9 cellular contexts compared by ENCODE assay signal in the genomic region with DNA sequence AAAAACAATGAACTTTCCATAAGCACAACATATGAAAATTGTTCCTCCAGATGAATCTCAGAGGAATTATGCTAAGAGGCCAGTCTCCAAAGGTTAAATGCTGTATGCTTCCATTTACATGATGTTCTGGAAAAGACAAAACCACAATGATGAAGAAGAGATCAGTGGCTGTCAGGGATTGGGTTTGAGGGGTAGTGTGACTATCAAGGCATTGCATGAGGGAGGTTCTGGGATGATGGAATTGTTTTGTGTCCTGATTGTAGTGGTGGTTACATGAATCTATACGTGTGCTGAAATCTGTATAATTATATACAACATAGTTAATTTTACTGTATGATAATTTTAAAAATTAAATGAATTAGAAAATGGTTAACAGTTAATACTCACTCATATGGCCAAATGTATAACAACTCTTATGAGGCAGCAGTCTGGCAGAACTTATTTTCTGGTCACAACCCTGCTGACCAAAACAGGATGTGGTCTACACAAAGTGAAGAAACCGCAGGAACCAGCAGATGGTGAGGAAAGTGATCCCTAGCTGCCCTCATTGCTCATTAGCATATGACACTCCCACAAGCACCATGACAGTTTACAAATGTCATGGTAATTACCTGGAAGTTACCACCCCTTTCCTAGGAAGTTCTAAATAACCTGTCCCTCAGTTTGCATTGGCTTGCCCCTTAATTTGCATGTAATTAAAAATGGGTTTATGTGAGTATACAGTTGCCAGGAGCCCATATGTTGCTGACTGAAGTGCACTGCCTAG. TPM values are rescaled to one million over a fixed set of nuclear protein-coding genes. Genes with fewer than 3 reads are reported as not detected.
A peak's percentile ranks its signal among the peaks of the same experiment; 100 is the strongest.
DNase-seq lines count a peak whose midpoint lies in the region; ATAC-seq and TF ChIP-seq lines count a peak whose summit lies in the region.
"Had no signal": no experiment of that assay in that cellular context is flagged by ENCODE, and none has a peak within 500 bp of the region (broad histone marks: within the 10 kb centered on the region; RNA-seq: fewer than 3 reads in every experiment).

No MANE protein-coding gene starts in this region.

- no peaks in the 10 kb centered on the region for H3K9me3 Mint-ChIP-seq in T-helper 1 cell treated with Interleukin-12 subunit alpha and Interleukin-12 subunit beta and Interleukin-4 antibody, amounts not matched to agents 30 μg/mL and 1 μg/mL, for 36 hours
- peaks cover 21% of the 10 kb centered on the region for H3K9me3 Mint-ChIP-seq in endodermal cell
- H3K9me3 Mint-ChIP-seq: activated naive CD4-positive, alpha-beta T cell treated with anti-CD3 and anti-CD28 coated beads, Interleukin-2, amount 50 U/mL, for 24 hours had no signal

- peak overlapping the region; percentile 12 for H3K4me3 Mint-ChIP-seq in T-helper 1 cell treated with Interleukin-12 subunit alpha and Interleukin-12 subunit beta and Interleukin-4 antibody, amounts not matched to agents 30 μg/mL and 1 μg/mL, for 36 hours
- H3K4me3 Mint-ChIP-seq in endodermal cell = no peak overlapping the region
- H3K4me3 Mint-ChIP-seq: activated naive CD4-positive, alpha-beta T cell treated with anti-CD3 and anti-CD28 coated beads, Interleukin-2, amount 50 U/mL, for 24 hours had no signal

- H4K8ac ChIP-seq in trophoblast cell (ENCODE audit: low read depth, low read length) = no peak overlapping the region

- no peak overlapping the region for H2BK5ac ChIP-seq in trophoblast cell (ENCODE audit: low read depth, low read length, poor library complexity)

- H2BK12ac ChIP-seq in trophoblast cell (ENCODE audit: low read length) = no peak overlapping the region

- TF ChIP-seq CTCF in GM10266 (IDR thresholded peaks at IDR 0.05; ENCODE audit: control insufficient read depth, insufficient read depth, low read depth, missing control alignments) = no peak
- TF ChIP-seq CTCF in endodermal cell (conservative IDR thresholded peaks at IDR 0.05) = no peak

- no CpG with 5 or more reads among the region's 2 CpGs for WGBS in trophoblast cell (ENCODE audit: extremely low coverage, insufficient coverage, insufficient read length)
- 90 to 100% methylated on average over 1 of the region's 2 CpGs for WGBS in endodermal cell (ENCODE audit: insufficient coverage in 1 of 2, insufficient read length in 1 of 2), 2 experiments

- no peak overlapping the region for H4K91ac ChIP-seq in trophoblast cell (ENCODE audit: low read depth, low read length)

- H4K12ac ChIP-seq in trophoblast cell (ENCODE audit: low read depth, low read length) = no peak overlapping the region

- H3K36me3 Mint-ChIP-seq in T-helper 1 cell treated with Interleukin-12 subunit alpha and Interleukin-12 subunit beta and Interleukin-4 antibody, amounts not matched to agents 30 μg/mL and 1 μg/mL, for 36 hours (ENCODE audit: low read depth) = peaks cover 7% of the 10 kb centered on the region
- H3K36me3 Mint-ChIP-seq in endodermal cell (ENCODE audit: low read depth) = peaks cover 7% of the 10 kb centered on the region

- no peak overlapping the region for H2AFZ ChIP-seq in trophoblast cell (ENCODE audit: insufficient read depth, low read length, poor library complexity)

- no peak overlapping the region for H3K4me3 ChIP-seq in trophoblast cell (ENCODE audit: low read depth, low read length)
- H3K4me3 ChIP-seq in endodermal cell (ENCODE audit: low read length) = no peak overlapping the region

- DNase-seq in GM10266 (ENCODE audit: extremely low spot score) (peak; percentile 44), HT-29 (ENCODE audit: low spot score) (peak; percentile 37), trophoblast cell (peak; percentile 56 to 57), posterior vena cava (ENCODE audit: low spot score) (no peak), endodermal cell (no peak)
- peak; percentile 74 for DNase-seq in central memory CD4-positive, alpha-beta T cell

- H3K9me3 ChIP-seq in trophoblast cell (ENCODE audit: insufficient read depth, low read depth, low read length) = peaks cover 4% of the 10 kb centered on the region
- H3K9me3 ChIP-seq in endodermal cell (ENCODE audit: control insufficient read depth, low read length) = peaks cover 3% of the 10 kb centered on the region

- H3K27ac Mint-ChIP-seq in T-helper 1 cell treated with Interleukin-12 subunit alpha and Interleukin-12 subunit beta and Interleukin-4 antibody, amounts not matched to agents 30 μg/mL and 1 μg/mL, for 36 hours = peak overlapping the region; percentile 78
- H3K27ac Mint-ChIP-seq in endodermal cell = no peak overlapping the region
- H3K27ac Mint-ChIP-seq: activated naive CD4-positive, alpha-beta T cell treated with anti-CD3 and anti-CD28 coated beads, Interleukin-2, amount 50 U/mL, for 24 hours had no signal

- no peaks in the 10 kb centered on the region for H3K79me1 ChIP-seq in trophoblast cell (ENCODE audit: low read length)

- no peak overlapping the region for H3K4me2 ChIP-seq in trophoblast cell (ENCODE audit: low read length)

- ATAC-seq in GM21515 (IDR thresholded peaks at IDR 0.05; ENCODE audit: unreplicated experiment) = peak; percentile 80

- no peak overlapping the region for H3K4ac ChIP-seq in trophoblast cell (ENCODE audit: low read depth, low read length)

- no peak overlapping the region for H3K27ac ChIP-seq in trophoblast cell (ENCODE audit: low read depth, low read length)
- no peak overlapping the region for H3K27ac ChIP-seq in endodermal cell (ENCODE audit: low read depth, low read length)

- peaks cover 22% of the 10 kb centered on the region for H3K4me1 Mint-ChIP-seq in T-helper 1 cell treated with Interleukin-12 subunit alpha and Interleukin-12 subunit beta and Interleukin-4 antibody, amounts not matched to agents 30 μg/mL and 1 μg/mL, for 36 hours (ENCODE audit: low read depth)
- peaks cover 7% of the 10 kb centered on the region for H3K4me1 Mint-ChIP-seq in endodermal cell

- no peak overlapping the region for H2BK120ac ChIP-seq in trophoblast cell (ENCODE audit: insufficient read depth, low read length, poor library complexity)

- H3K4me1 ChIP-seq in trophoblast cell (ENCODE audit: control insufficient read depth in 1 of 2, insufficient read depth in 2 of 2, low read length in 2 of 2) (no peaks in the 10 kb centered on the region), endodermal cell (ENCODE audit: control insufficient read depth, insufficient read depth, low read length) (no peaks in the 10 kb centered on the region)

- no peak overlapping the region for H3K18ac ChIP-seq in trophoblast cell (ENCODE audit: low read length)

- H3K9ac ChIP-seq in trophoblast cell (ENCODE audit: low read length) = no peak overlapping the region
- no peak overlapping the region for H3K9ac ChIP-seq in endodermal cell (ENCODE audit: extremely low read depth, low read length, poor library complexity, severe bottlenecking)

- H3K27me3 ChIP-seq in trophoblast cell (ENCODE audit: insufficient read depth, low read length) (no peaks in the 10 kb centered on the region), endodermal cell (ENCODE audit: control insufficient read depth, insufficient read depth, low read length, poor library complexity, severe bottlenecking) (no peaks in the 10 kb centered on the region)

- intact Hi-C loops in posterior vena cava (cut with DNase I) = no loop called here

- no peak overlapping the region for H2AK5ac ChIP-seq in trophoblast cell (ENCODE audit: low read length)

- H3K79me2 ChIP-seq in trophoblast cell (ENCODE audit: control insufficient read depth, insufficient read depth, low read length, poor library complexity) = no peaks in the 10 kb centered on the region

- H3K14ac ChIP-seq in trophoblast cell (ENCODE audit: low read length) = no peak overlapping the region

- H3K27me3 Mint-ChIP-seq in T-helper 1 cell treated with Interleukin-12 subunit alpha and Interleukin-12 subunit beta and Interleukin-4 antibody, amounts not matched to agents 30 μg/mL and 1 μg/mL, for 36 hours (ENCODE audit: low read depth) = peaks cover 38% of the 10 kb centered on the region
- H3K27me3 Mint-ChIP-seq in endodermal cell (ENCODE audit: insufficient read depth) = no peaks in the 10 kb centered on the region
- H3K27me3 Mint-ChIP-seq: activated naive CD4-positive, alpha-beta T cell treated with anti-CD3 and anti-CD28 coated beads, Interleukin-2, amount 50 U/mL, for 24 hours had no signal

- no peak overlapping the region for H3K23ac ChIP-seq in trophoblast cell (ENCODE audit: low read length)

- H3K36me3 ChIP-seq in trophoblast cell (ENCODE audit: control insufficient read depth in 1 of 2, insufficient read depth in 2 of 2, low read length in 2 of 2) (no peaks in the 10 kb centered on the region), endodermal cell (ENCODE audit: control insufficient read depth, insufficient read depth, low read length) (no peaks in the 10 kb centered on the region)

RNA-seq across cellular contexts. Expression of gene NSFL1C, which starts 31.9 kb away (rescaled TPM):
- 38.6 and 39.9 TPM in 2 replicates for total RNA-seq in HT-29 (2014; rRNA removed; shearing (Covaris generic))
- polyA plus RNA-seq in trophoblast cell (2013) = 60.7 and 62.9 TPM in 2 replicates
- total RNA-seq in posterior vena cava (10 to 100 TPM; 58.7 to 62.0 TPM), endodermal cell (100 to 1,000 TPM in 1 of 2 donors, 10 to 100 TPM in 1; 90.9 to 117 TPM)
- polyA plus RNA-seq in endodermal cell (2013, experiment 1 of 2) = 65.2 TPM
- polyA plus RNA-seq in endodermal cell (2013, experiment 2 of 2) = 61.3 TPM

RNA-seq across cellular contexts. Expression of gene FKBP1A, which starts 41.9 kb away (rescaled TPM):
- total RNA-seq in HT-29 (2014; rRNA removed; shearing (Covaris generic)) = 86.3 and 91.6 TPM in 2 replicates
- 243 and 249 TPM in 2 replicates for polyA plus RNA-seq in trophoblast cell (2013)
- total RNA-seq in posterior vena cava (100 to 1,000 TPM; 239 to 274 TPM), endodermal cell (100 to 1,000 TPM; 181 to 185 TPM)
- polyA plus RNA-seq in endodermal cell (2013, experiment 1 of 2) = 175 TPM
- polyA plus RNA-seq in endodermal cell (2013, experiment 2 of 2) = 171 TPM

RNA-seq across cellular contexts. Expression of gene SIRPB2, which starts 56.5 kb away (rescaled TPM):
- total RNA-seq in HT-29 (2014; rRNA removed; shearing (Covaris generic)) = not detected in 2 replicates
- polyA plus RNA-seq in trophoblast cell (2013) = 0.83 and 1.1 TPM in 2 replicates
- total RNA-seq in posterior vena cava (10 to 100 TPM in 1 of 2 donors, 1 to 10 TPM in 1; 8.8 to 13.3 TPM), endodermal cell (not detected)
- not detected for polyA plus RNA-seq in endodermal cell (2013, experiment 1 of 2)
- polyA plus RNA-seq in endodermal cell (2013, experiment 2 of 2) = not detected

Comparison
In these comparisons a context has a peak if more than half of its experiments do, and no peak if none do; other contexts are left out.
1. DNase-seq: peak in GM10266 (single experiment), HT-29 (single experiment), central memory CD4-positive, alpha-beta T cell (single experiment) and trophoblast cell (2 of 2); none in posterior vena cava (single experiment) and endodermal cell (single experiment).